In the genomic region with DNA sequence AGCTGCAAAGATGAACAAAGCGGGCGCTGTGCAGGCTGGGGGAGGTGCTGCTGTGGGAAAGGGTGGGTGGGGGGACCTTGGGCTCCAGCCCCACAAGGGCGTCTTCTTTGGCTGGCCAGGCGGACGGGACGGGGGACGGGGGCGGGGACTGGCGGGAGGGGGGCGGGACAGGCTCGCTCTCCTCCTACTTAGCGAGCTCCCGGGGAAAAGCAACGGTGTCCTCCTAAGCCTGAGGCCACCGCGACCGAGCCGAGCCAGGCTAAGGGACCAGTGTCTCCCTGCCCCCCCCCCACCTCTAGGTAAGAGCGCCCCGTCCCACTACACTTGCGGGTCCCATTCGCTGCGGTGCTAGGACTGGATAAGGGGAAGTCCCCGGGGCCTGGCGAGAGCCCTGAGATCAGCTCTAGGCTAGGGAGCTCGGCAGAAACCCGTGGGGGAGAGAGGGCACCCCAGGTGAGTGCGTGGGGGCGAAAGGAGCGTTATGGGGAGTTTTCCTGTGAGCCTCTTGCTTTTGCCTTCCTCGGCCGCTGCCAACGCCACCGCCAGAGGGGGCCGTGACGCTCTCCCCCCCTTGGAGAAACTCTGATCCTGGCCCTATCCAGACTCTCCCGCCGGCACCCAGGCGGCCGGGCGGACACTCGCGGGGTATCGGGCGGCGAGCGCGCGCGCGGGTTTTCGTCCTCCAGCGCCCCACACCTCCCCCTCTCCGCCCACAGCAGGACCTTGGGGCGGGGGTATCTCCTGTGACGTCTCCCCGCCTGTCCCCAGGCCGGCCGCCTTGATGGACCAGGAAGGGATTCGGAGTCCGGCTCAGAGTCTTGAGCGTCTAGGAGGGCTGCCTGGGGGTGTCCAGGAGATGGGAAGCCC, we compare ENCODE assay signal across 1 cellular context.
A peak's percentile ranks its signal among the peaks of the same experiment; 100 is the strongest.
TF ChIP-seq lines count a peak whose summit lies in the region.

Gene PHLDB1 (plus strand): TSS at position 215 of the 867 bp plus-strand sequence. CDS start 6,222 bp downstream, outside the sequence.

TF ChIP-seq in HepG2, 621 proteins besides CTCF, POLR2A, EP300 and RAD21 (continued from another document):
- TF ChIP-seq PHF8 (CRISPR knock-in tag; IDR thresholded peaks at IDR 0.05) = peak; percentile 38
- TF ChIP-seq MXI1 (IDR thresholded peaks at IDR 0.05; ENCODE audit: borderline replicate concordance, low read depth, low read length) = 0 out of 3 replicates have a peak, but pooled peaks have one; percentile 38
- peak; percentile 21; the same call in 1 of the 2 replicates for TF ChIP-seq SIN3A (IDR thresholded peaks at IDR 0.05; ENCODE audit: borderline replicate concordance, low read depth, low read length)
- no peak for TF ChIP-seq HOXA3 (CRISPR knock-in tag; IDR thresholded peaks at IDR 0.05)
- peak; percentile 91 for TF ChIP-seq PATZ1 (CRISPR knock-in tag; IDR thresholded peaks at IDR 0.05)
- TF ChIP-seq AHDC1 (CRISPR knock-in tag; IDR thresholded peaks at IDR 0.05; ENCODE audit: borderline replicate concordance) = 0 out of 2 replicates have a peak, but pooled peaks have one; percentile 22
- TF ChIP-seq, protein P1, sequence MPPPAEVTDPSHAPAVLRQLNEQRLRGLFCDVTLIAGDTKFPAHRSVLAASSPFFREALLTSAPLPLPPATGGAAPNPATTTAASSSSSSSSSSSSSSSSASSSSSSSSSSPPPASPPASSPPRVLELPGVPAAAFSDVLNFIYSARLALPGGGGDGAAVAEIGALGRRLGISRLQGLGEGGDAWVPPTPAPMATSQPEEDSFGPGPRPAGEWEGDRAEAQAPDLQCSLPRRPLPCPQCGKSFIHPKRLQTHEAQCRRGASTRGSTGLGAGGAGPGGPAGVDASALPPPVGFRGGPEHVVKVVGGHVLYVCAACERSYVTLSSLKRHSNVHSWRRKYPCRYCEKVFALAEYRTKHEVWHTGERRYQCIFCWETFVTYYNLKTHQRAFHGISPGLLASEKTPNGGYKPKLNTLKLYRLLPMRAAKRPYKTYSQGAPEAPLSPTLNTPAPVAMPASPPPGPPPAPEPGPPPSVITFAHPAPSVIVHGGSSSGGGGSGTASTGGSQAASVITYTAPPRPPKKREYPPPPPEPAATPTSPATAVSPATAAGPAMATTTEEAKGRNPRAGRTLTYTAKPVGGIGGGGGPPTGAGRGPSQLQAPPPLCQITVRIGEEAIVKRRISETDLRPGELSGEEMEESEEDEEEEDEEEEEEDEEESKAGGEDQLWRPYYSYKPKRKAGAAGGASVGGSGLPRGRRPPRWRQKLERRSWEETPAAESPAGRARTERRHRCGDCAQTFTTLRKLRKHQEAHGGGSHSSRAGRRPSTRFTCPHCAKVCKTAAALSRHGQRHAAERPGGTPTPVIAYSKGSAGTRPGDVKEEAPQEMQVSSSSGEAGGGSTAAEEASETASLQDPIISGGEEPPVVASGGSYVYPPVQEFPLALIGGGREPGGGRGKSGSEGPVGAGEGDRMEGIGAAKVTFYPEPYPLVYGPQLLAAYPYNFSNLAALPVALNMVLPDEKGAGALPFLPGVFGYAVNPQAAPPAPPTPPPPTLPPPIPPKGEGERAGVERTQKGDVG (CRISPR knock-in tag; IDR thresholded peaks at IDR 0.05; ENCODE audit: borderline replicate concordance) = 0 out of 2 replicates have a peak, but pooled peaks have one; percentile 9
